ENCODE assay signal across 8 cellular contexts in the genomic region with DNA sequence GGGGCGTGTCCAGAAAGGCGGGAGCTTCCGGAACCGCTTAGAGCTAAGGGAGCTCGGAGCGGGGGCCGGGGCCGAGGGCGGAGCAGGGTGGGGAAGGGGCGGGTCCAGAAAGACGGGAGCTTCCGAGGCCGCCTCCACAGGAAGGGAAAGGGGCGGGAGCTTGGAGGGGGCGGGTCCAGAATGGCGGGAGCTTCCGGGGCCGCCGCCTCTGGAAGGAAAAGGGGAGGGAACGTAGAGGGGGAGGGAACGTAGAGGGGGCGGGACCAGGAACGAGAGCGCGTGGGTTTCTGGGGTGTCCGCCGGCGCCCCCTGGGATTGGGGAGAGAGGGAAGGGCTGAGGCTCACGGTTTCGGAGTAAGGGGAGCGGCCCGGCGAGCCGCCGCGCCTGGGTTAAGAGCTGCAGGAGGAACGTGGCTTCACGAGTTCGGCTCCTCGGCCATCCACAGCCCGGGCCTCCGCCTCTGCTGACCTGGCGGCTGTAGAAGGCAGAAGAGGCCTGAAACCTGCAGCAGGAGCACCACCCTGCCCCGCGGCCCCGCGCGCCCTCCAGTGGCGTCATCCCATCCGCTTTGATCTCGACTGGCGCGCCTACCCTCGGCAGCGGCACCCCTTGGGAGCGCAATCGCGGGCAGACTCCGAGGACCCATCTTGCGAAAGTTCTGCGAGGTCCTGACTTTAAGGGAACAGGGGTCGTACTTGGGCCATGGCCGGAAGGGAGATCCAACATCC. TPM values are rescaled to one million over a fixed set of nuclear protein-coding genes. Genes with fewer than 3 reads are reported as not detected.
A peak's percentile ranks its signal among the peaks of the same experiment; 100 is the strongest.
DNase-seq lines count a peak whose midpoint lies in the region; ATAC-seq and TF ChIP-seq lines count a peak whose summit lies in the region.

No MANE protein-coding gene starts in this region.

- ATAC-seq in omental fat pad (ENCODE audit: low FRiP score) = peak; percentile 97

- peak overlapping the region; percentile 92 for H3K4me3 Mint-ChIP-seq in HFFc6
- H3K4me3 Mint-ChIP-seq in activated naive CD4-positive, alpha-beta T cell treated with anti-CD3 and anti-CD28 coated beads, Interleukin-2, amount 50 U/mL, for 24 hours = peak overlapping the region; percentile 93

- CTCF ChIA-PET in GM10248 (lab: Yijun Ruan, JAX) = interaction anchor here (0.6 to 8.4 kb wide), 36 partner anchors 9 to 651 kb away, joined by 3 to 188 read pairs (median 4); a partner anchor contains a TSS

- TF ChIP-seq CTCF in GM10248 (IDR thresholded peaks at IDR 0.05; ENCODE audit: control extremely low read depth, extremely low read depth, low read depth, missing control alignments) = peak; percentile 82
- TF ChIP-seq CTCF in HFFc6 (IDR thresholded peaks at IDR 0.05) = peak; percentile 83
- TF ChIP-seq CTCF in NB4 (IDR thresholded peaks at IDR 0.05; ENCODE audit: low read depth, low read length) = peak; percentile 48
- peak in 1 of 3 donors; percentile 46 for TF ChIP-seq CTCF in omental fat pad (IDR thresholded peaks at IDR 0.05)
- TF ChIP-seq CTCF in testis (IDR thresholded peaks at IDR 0.05) = peak; percentile 57 to 84 (median 72)

- intact Hi-C loops in testis (cut with DNase I; ENCODE audit: low total_unique reads) = loop anchor here (5.0 kb wide), 1 partner anchor 291 kb away; a partner anchor contains a TSS

- WGBS in testis, 2 donors = 1% methylated on average over 35 to 63 of the region's 63 CpGs

- no peaks in the 10 kb centered on the region for H3K36me3 ChIP-seq in testis (ENCODE audit: low read depth, missing control alignments)

- H3K4me3 ChIP-seq in NB4 (ENCODE audit: low read depth, low read length) = peak overlapping the region; percentile 71
- H3K4me3 ChIP-seq in testis = peak overlapping the region; percentile 75 to 89

- POLR2A ChIA-PET in GM10248 (lab: Yijun Ruan, JAX) = interaction anchor here (0.6 to 1.4 kb wide), 24 partner anchors 16 to 587 kb away, joined by 3 to 24 read pairs (median 4); a partner anchor contains a TSS

- H3K9me3 Mint-ChIP-seq in HFFc6 = no peaks in the 10 kb centered on the region
- no peaks in the 10 kb centered on the region for H3K9me3 Mint-ChIP-seq in activated naive CD4-positive, alpha-beta T cell treated with anti-CD3 and anti-CD28 coated beads, Interleukin-2, amount 50 U/mL, for 24 hours

- peak overlapping the region; percentile 81 to 92 for H3K27ac ChIP-seq in testis

- DNase-seq in GM10248 (ENCODE audit: extremely low spot score) = peak; percentile 98
- DNase-seq in HFFc6 = peak; percentile 96
- DNase-seq in NB4 (ENCODE audit: low read depth) = peak; percentile 97
- peak; percentile 92 for DNase-seq in SK-N-DZ (ENCODE audit: low spot score)
- DNase-seq in glomerular visceral epithelial cell (ENCODE audit: extremely low spot score) = peak; percentile 99
- peak; percentile 86 for DNase-seq in omental fat pad (ENCODE audit: low spot score)
- peak; percentile 99 for DNase-seq in testis

- H3K9me3 ChIP-seq in testis = no peaks in the 10 kb centered on the region

- peaks cover 33% of the 10 kb centered on the region for H3K4me1 Mint-ChIP-seq in HFFc6 (ENCODE audit: low read depth)
- peaks cover 45% of the 10 kb centered on the region for H3K4me1 Mint-ChIP-seq in activated naive CD4-positive, alpha-beta T cell treated with anti-CD3 and anti-CD28 coated beads, Interleukin-2, amount 50 U/mL, for 24 hours

- peaks cover 3% of the 10 kb centered on the region; the same call in 1 of the 2 replicates for H3K27me3 Mint-ChIP-seq in HFFc6 (ENCODE audit: insufficient read depth)
- H3K27me3 Mint-ChIP-seq in activated naive CD4-positive, alpha-beta T cell treated with anti-CD3 and anti-CD28 coated beads, Interleukin-2, amount 50 U/mL, for 24 hours = no peaks in the 10 kb centered on the region

- TF ChIP-seq POLR2A in NB4 (IDR thresholded peaks at IDR 0.05; ENCODE audit: extremely low read depth, insufficient read length) = peak; percentile 57
- no peak for TF ChIP-seq POLR2A in testis (IDR thresholded peaks at IDR 0.05)

- no peaks in the 10 kb centered on the region for H3K36me3 Mint-ChIP-seq in HFFc6 (ENCODE audit: low read depth)
- H3K36me3 Mint-ChIP-seq in activated naive CD4-positive, alpha-beta T cell treated with anti-CD3 and anti-CD28 coated beads, Interleukin-2, amount 50 U/mL, for 24 hours = no peaks in the 10 kb centered on the region

- H3K27ac Mint-ChIP-seq in HFFc6 = peak overlapping the region; percentile 96
- peak overlapping the region; percentile 96 for H3K27ac Mint-ChIP-seq in activated naive CD4-positive, alpha-beta T cell treated with anti-CD3 and anti-CD28 coated beads, Interleukin-2, amount 50 U/mL, for 24 hours

- H3K4me1 ChIP-seq in testis = peaks cover 13% of the 10 kb centered on the region

- no peaks in the 10 kb centered on the region for H3K27me3 ChIP-seq in testis

RNA-seq across cellular contexts. Expression of a gene that starts 22.9 kb away (rescaled TPM):
- under 1 TPM; 0.36 to 0.80 (median 0.58) TPM for total RNA-seq in HFFc6 (2021; fragmentation: NEBNext Ultra II Directional; extraction: Animal tissue kit (Norgen Biotek cat#: 25700))
- polyA plus RNA-seq in SK-N-DZ (2014; cell fraction: cytosol; rRNA removed) = 47.0 and 54.7 TPM in 2 replicates
- 28.7 and 38.7 TPM in 2 replicates for polyA plus RNA-seq in SK-N-DZ (2014; cell fraction: nucleus; rRNA removed)
- 1 to 10 TPM in 1 of 4 donors, not detected in 3; 2.0 TPM for total RNA-seq in omental fat pad
- 1 to 10 TPM; 1.1 to 1.3 TPM for total RNA-seq in testis
- polyA plus RNA-seq in testis (ENCODE audit: insufficient read depth, low read depth, low replicate concordance) = not detected

RNA-seq across cellular contexts. Expression of a gene that starts 36.2 kb away (rescaled TPM):
- 10 to 100 TPM in 3 of 6 experiments, 1 to 10 TPM in 3; 9.5 to 11.7 (median 10.1) TPM for total RNA-seq in HFFc6 (2021; fragmentation: NEBNext Ultra II Directional; extraction: Animal tissue kit (Norgen Biotek cat#: 25700))
- polyA plus RNA-seq in SK-N-DZ (2014; cell fraction: cytosol; rRNA removed) = 25.4 and 32.1 TPM in 2 replicates
- polyA plus RNA-seq in SK-N-DZ (2014; cell fraction: nucleus; rRNA removed) = 26.7 and 29.9 TPM in 2 replicates
- total RNA-seq in omental fat pad (10 to 100 TPM in 1 of 4 donors, 1 to 10 TPM in 3; 6.1 to 14.3 (median 7.4) TPM), testis (10 to 100 TPM; 16.3 to 25.1 TPM)
- polyA plus RNA-seq in testis (ENCODE audit: insufficient read depth, low read depth, low replicate concordance) = 48.3 TPM

RNA-seq across cellular contexts. Expression of a gene that starts 36.5 kb away (rescaled TPM):
- total RNA-seq in HFFc6 (2021; fragmentation: NEBNext Ultra II Directional; extraction: Animal tissue kit (Norgen Biotek cat#: 25700)) = 10 to 100 TPM in 3 of 6 experiments, 1 to 10 TPM in 3; 8.7 to 12.9 (median 10.5) TPM
- polyA plus RNA-seq in SK-N-DZ (2014; cell fraction: cytosol; rRNA removed) = 48.8 and 50.5 TPM in 2 replicates
- 267 and 319 TPM in 2 replicates for polyA plus RNA-seq in SK-N-DZ (2014; cell fraction: nucleus; rRNA removed)
- total RNA-seq in omental fat pad = 10 to 100 TPM; 11.5 to 28.1 (median 12.8) TPM
- 10 to 100 TPM; 26.8 to 31.5 TPM for total RNA-seq in testis
- polyA plus RNA-seq in testis (ENCODE audit: insufficient read depth, low read depth, low replicate concordance) = 15.1 TPM

Comparison
In these comparisons a context has a peak if more than half of its experiments do, and no peak if none do; other contexts are left out.
1. Peak in every context shown above with its lines: DNase-seq, ATAC-seq, H3K4me3 ChIP-seq and H3K27ac ChIP-seq.